Comparison of ENCODE assay signal across 8 cellular contexts in genomic region chr17:64218066-64218465, GRCh38. TPM values are rescaled to one million over a fixed set of nuclear protein-coding genes. Genes with fewer than 3 reads are reported as not detected.
A peak's percentile ranks its signal among the peaks of the same experiment; 100 is the strongest.
DNase-seq lines count a peak whose midpoint lies in the region; ATAC-seq lines count a peak whose summit lies in the region.

No MANE protein-coding gene starts in this region.

- H3K27ac Mint-ChIP-seq in activated naive CD4-positive, alpha-beta T cell treated with anti-CD3 and anti-CD28 coated beads, Interleukin-2, amount 50 U/mL, for 72 hours = peak overlapping the region in 1 of 2 donors; percentile 62

- peaks cover 0 to 5% of the 10 kb centered on the region in 2 donors for H3K9me3 Mint-ChIP-seq in activated naive CD4-positive, alpha-beta T cell treated with anti-CD3 and anti-CD28 coated beads, Interleukin-2, amount 50 U/mL, for 72 hours

- DNase-seq in activated CD4-positive, CD25-positive, alpha-beta regulatory T cell treated with anti-CD3 and anti-CD28 coated beads, Interleukin-2, amount 50 U/mL, for 72 hours = no peak
- peak in 1 of 2 donors; percentile 56 for DNase-seq in activated naive CD4-positive, alpha-beta T cell treated with anti-CD3 and anti-CD28 coated beads, Interleukin-2, amount 50 U/mL, for 72 hours (ENCODE audit: low spot score in 2 of 2)
- DNase-seq in stimulated activated CD8-positive, alpha-beta memory T cell treated with anti-CD3 and anti-CD28 coated beads, Interleukin-4, amount 100 ng/mL, for 48 hours = peak; percentile 55
- no peak for DNase-seq in effector CD8-positive, alpha-beta T cell (lab: John Stamatoyannopoulos, UW)
- DNase-seq in posterior vena cava (ENCODE audit: low spot score) (no peak), head of caudate nucleus (no peak)

- intact Hi-C loops in posterior vena cava (cut with DNase I) = no loop called here
- intact Hi-C loops in head of caudate nucleus (cut with DNase I) = no loop called here

- H3K36me3 Mint-ChIP-seq in activated naive CD4-positive, alpha-beta T cell treated with anti-CD3 and anti-CD28 coated beads, Interleukin-2, amount 50 U/mL, for 72 hours = peaks cover 6 to 7% of the 10 kb centered on the region in 2 donors

- ATAC-seq in activated CD4-positive, CD25-positive, alpha-beta regulatory T cell treated with anti-CD3 and anti-CD28 coated beads, Interleukin-2, amount 50 U/mL, for 24 hours = peak; percentile 96 to 98
- peak; percentile 84 for ATAC-seq in HG03135 (IDR thresholded peaks at IDR 0.05; ENCODE audit: unreplicated experiment)
- peak; percentile 58 to 99 for ATAC-seq in activated naive CD4-positive, alpha-beta T cell treated with anti-CD3 and anti-CD28 coated beads, Interleukin-2, amount 50 U/mL, for 72 hours

RNA-seq across cellular contexts. Expression of gene TEX2, which starts 45.0 kb away (rescaled TPM):
- total RNA-seq in activated naive CD4-positive, alpha-beta T cell treated with anti-CD3 and anti-CD28 coated beads, Interleukin-2, amount 50 U/mL, for 72 hours = 10 to 100 TPM; 12.1 to 14.7 TPM
- total RNA-seq in posterior vena cava = 10 to 100 TPM; 24.6 to 27.4 TPM
